15 cellular contexts compared by ENCODE assay signal in the genomic region with DNA sequence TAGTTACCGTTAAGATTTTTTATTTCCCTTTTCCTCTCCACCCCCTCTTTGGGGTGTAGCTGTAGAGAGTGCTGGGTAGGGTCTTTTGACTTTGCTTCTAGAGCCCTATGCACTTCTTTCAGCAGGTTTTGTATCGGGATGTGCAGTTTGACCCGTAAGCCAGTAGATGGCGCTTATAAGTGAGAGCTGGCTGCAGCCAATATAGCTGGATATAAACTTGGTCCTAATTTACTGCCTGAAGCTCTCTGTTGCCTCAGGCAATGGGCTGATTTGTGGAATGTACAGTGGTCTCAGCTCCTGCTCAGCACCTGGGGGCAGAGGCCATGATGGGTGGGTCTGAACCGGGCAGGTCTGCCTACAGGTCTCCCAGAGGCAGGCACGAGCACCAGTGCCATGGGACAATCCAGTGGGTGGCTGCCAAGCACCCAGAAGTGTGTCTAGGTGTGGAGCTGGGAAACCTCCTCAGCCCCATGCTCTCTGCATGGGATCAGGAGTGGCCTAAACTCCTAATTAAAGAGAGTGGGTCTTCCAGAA.
DNase-seq lines count a peak whose midpoint lies in the region; TF ChIP-seq lines count a peak whose summit lies in the region.
"Had no signal": no experiment of that assay in that cellular context is flagged by ENCODE, and none has a peak within 500 bp of the region (broad histone marks: within the 10 kb centered on the region; RNA-seq: fewer than 3 reads in every experiment).

No MANE protein-coding gene starts in this region.

- no peak overlapping the region for H2AFZ ChIP-seq in neural progenitor cell (replicated peaks)

- CTCF ChIA-PET in Calu3 (lab: Charles Lee) = no interaction called here

- no peak overlapping the region for H3K4me3 ChIP-seq in LNCaP clone FGC (ENCODE audit: low read depth, low read length)
- H3K4me3 ChIP-seq in astrocyte of the cerebellum (ENCODE audit: low read depth, low read length) = no peak overlapping the region
- H3K4me3 ChIP-seq in neural progenitor cell = no peak overlapping the region
- H3K4me3 ChIP-seq: coronary artery, gastrocnemius medialis had no signal

- H3K27ac Mint-ChIP-seq in neural progenitor cell (no peak overlapping the region), Calu3 (ENCODE audit: unreplicated experiment) (no peak overlapping the region)
- H3K27ac Mint-ChIP-seq: activated CD4-positive, alpha-beta memory T cell treated with anti-CD3 and anti-CD28 coated beads, Interleukin-2, amount 10 ng/mL, durations not matched to agents 7 days and 5 days; activated naive CD4-positive, alpha-beta T cell treated with anti-CD3 and anti-CD28 coated beads for 36 hours; stimulated activated effector memory CD8-positive, alpha-beta T cell treated with anti-CD3 and anti-CD28 coated beads, Interleukin-12 subunit alpha, Interleukin-12 subunit beta, amount 100 ng/mL, for 72 hours had no signal

- TF ChIP-seq CTCF in LNCaP clone FGC (IDR thresholded peaks at IDR 0.05; ENCODE audit: control insufficient read depth, extremely low read depth, insufficient read depth) = peak; percentile 11; the same call in 1 of the 2 replicates
- TF ChIP-seq CTCF in astrocyte of the cerebellum (IDR thresholded peaks at IDR 0.05; ENCODE audit: low read depth, low read length, missing control alignments) = peak; percentile 16
- peak; percentile 61 for TF ChIP-seq CTCF in neural progenitor cell (IDR thresholded peaks at IDR 0.05)
- TF ChIP-seq CTCF in Calu3 (IDR thresholded peaks at IDR 0.05; ENCODE audit: unreplicated experiment) = no peak

- no TSS peak for BruUV-seq in Calu3 (replicated peaks; lab: Mats Ljungman, UMichigan)

- H3K27ac ChIP-seq in neural progenitor cell = no peak overlapping the region
- H3K27ac ChIP-seq: coronary artery, gastrocnemius medialis had no signal

- H3K9me3 ChIP-seq in neural progenitor cell (ENCODE audit: low read depth) = peaks cover 11% of the 10 kb centered on the region
- H3K9me3 ChIP-seq: gastrocnemius medialis had no signal

- in situ Hi-C loops in astrocyte of the cerebellum (cut with HindIII; ENCODE audit: low sequenced_read_pairs) = no loop called here

- H3K4me1 ChIP-seq in neural progenitor cell = no peaks in the 10 kb centered on the region
- H3K4me1 ChIP-seq: gastrocnemius medialis had no signal

- no peak overlapping the region for H3K4me2 ChIP-seq in neural progenitor cell

- no peaks in the 10 kb centered on the region for H3K79me2 ChIP-seq in neural progenitor cell (ENCODE audit: low read depth)

- H3K4me1 Mint-ChIP-seq in neural progenitor cell (no peaks in the 10 kb centered on the region), Calu3 (ENCODE audit: low read depth, unreplicated experiment) (no peaks in the 10 kb centered on the region)
- H3K4me1 Mint-ChIP-seq: activated CD4-positive, alpha-beta memory T cell treated with anti-CD3 and anti-CD28 coated beads, Interleukin-2, amount 10 ng/mL, durations not matched to agents 7 days and 5 days; stimulated activated effector memory CD8-positive, alpha-beta T cell treated with anti-CD3 and anti-CD28 coated beads, Interleukin-12 subunit alpha, Interleukin-12 subunit beta, amount 100 ng/mL, for 72 hours had no signal

- no peaks in the 10 kb centered on the region for H3K27me3 ChIP-seq in neural progenitor cell
- H3K27me3 ChIP-seq: gastrocnemius medialis had no signal

- no peak overlapping the region for H3K9ac ChIP-seq in neural progenitor cell

- H3K36me3 ChIP-seq in neural progenitor cell = no peaks in the 10 kb centered on the region
- H3K36me3 ChIP-seq: gastrocnemius medialis had no signal

- H3K9me3 Mint-ChIP-seq in neural progenitor cell (peaks cover 16% of the 10 kb centered on the region), Calu3 (ENCODE audit: low read depth, unreplicated experiment) (peaks cover 7% of the 10 kb centered on the region)
- H3K9me3 Mint-ChIP-seq: activated CD4-positive, alpha-beta memory T cell treated with anti-CD3 and anti-CD28 coated beads, Interleukin-2, amount 10 ng/mL, durations not matched to agents 7 days and 5 days; stimulated activated effector memory CD8-positive, alpha-beta T cell treated with anti-CD3 and anti-CD28 coated beads, Interleukin-12 subunit alpha, Interleukin-12 subunit beta, amount 100 ng/mL, for 72 hours had no signal

- H3K36me3 Mint-ChIP-seq in neural progenitor cell (no peaks in the 10 kb centered on the region), Calu3 (ENCODE audit: insufficient read depth, unreplicated experiment) (no peaks in the 10 kb centered on the region)
- H3K36me3 Mint-ChIP-seq: stimulated activated effector memory CD8-positive, alpha-beta T cell treated with anti-CD3 and anti-CD28 coated beads, Interleukin-12 subunit alpha, Interleukin-12 subunit beta, amount 100 ng/mL, for 72 hours had no signal

- no peaks in the 10 kb centered on the region for H3F3A ChIP-seq in neural progenitor cell (ENCODE audit: low read depth)

- H3K4me3 Mint-ChIP-seq in neural progenitor cell (no peak overlapping the region), Calu3 (ENCODE audit: low read depth, unreplicated experiment) (no peak overlapping the region)
- H3K4me3 Mint-ChIP-seq: activated CD4-positive, alpha-beta memory T cell treated with anti-CD3 and anti-CD28 coated beads, Interleukin-2, amount 10 ng/mL, durations not matched to agents 7 days and 5 days; activated naive CD4-positive, alpha-beta T cell treated with anti-CD3 and anti-CD28 coated beads for 36 hours; stimulated activated effector memory CD8-positive, alpha-beta T cell treated with anti-CD3 and anti-CD28 coated beads, Interleukin-12 subunit alpha, Interleukin-12 subunit beta, amount 100 ng/mL, for 72 hours had no signal

- H4K20me1 ChIP-seq in neural progenitor cell (ENCODE audit: low read depth) = no peaks in the 10 kb centered on the region

- H3K27me3 Mint-ChIP-seq in neural progenitor cell (ENCODE audit: insufficient read depth, low read depth) (peaks cover 2% of the 10 kb centered on the region), Calu3 (ENCODE audit: unreplicated experiment) (no peaks in the 10 kb centered on the region)
- H3K27me3 Mint-ChIP-seq: activated CD4-positive, alpha-beta memory T cell treated with anti-CD3 and anti-CD28 coated beads, Interleukin-2, amount 10 ng/mL, durations not matched to agents 7 days and 5 days had no signal

- intact Hi-C loops in Calu3 (cut with micrococcal nuclease; ENCODE audit: unreplicated experiment) = no loop called here

- DNase-seq in DMS 273 (lab: John Stamatoyannopoulos, UW; ENCODE audit: unreplicated experiment) (peak; percentile 58), DMS 273 treated with DMSO at 0.1 percent for 48 hours (lab: John Stamatoyannopoulos, UW) (no peak), LNCaP clone FGC (ENCODE audit: low read depth) (no peak), astrocyte of the cerebellum (ENCODE audit: low read depth) (no peak), neural progenitor cell (ENCODE audit: low spot score) (peak; percentile 15), ecto neural progenitor cell (ENCODE audit: low spot score) (no peak), Calu3 (no peak), NK-92 (lab: John Stamatoyannopoulos, UW; ENCODE audit: unreplicated experiment) (no peak)
- DNase-seq: activated CD4-positive, alpha-beta memory T cell treated with anti-CD3 and anti-CD28 coated beads, Interleukin-2, amount 10 ng/mL, durations not matched to agents 7 days and 5 days; activated naive CD4-positive, alpha-beta T cell treated with anti-CD3 and anti-CD28 coated beads for 36 hours; gastrocnemius medialis; left ventricle myocardium superior; NCI-H446 had no signal

Comparison
In these comparisons a context has a peak if more than half of its experiments do, and no peak if none do; other contexts are left out.
1. DNase-seq: peak in DMS 273 (single experiment) and neural progenitor cell (single experiment); none in DMS 273 treated with DMSO at 0.1 percent for 48 hours (single experiment), LNCaP clone FGC (single experiment), astrocyte of the cerebellum (single experiment), ecto neural progenitor cell (single experiment), Calu3 (single experiment) and NK-92 (single experiment).